22 cellular contexts compared by ENCODE assay signal in genomic region chr2:212987492-212987891, GRCh38.
DNase-seq lines count a peak whose midpoint lies in the region; ATAC-seq, FAIRE-seq and TF ChIP-seq lines count a peak whose summit lies in the region.
"Had no signal": no experiment of that assay in that cellular context is flagged by ENCODE, and none has a peak within 500 bp of the region (broad histone marks: within the 10 kb centered on the region; RNA-seq: fewer than 3 reads in every experiment).

No MANE protein-coding gene starts in this region.

- TF ChIP-seq POLR2A in HepG2 (IDR thresholded peaks at IDR 0.05; ENCODE audit: insufficient read depth in 1 of 2, low read depth in 2 of 2, low read length in 2 of 2) (no peak), right lobe of liver (IDR thresholded peaks at IDR 0.05) (no peak)

- TF ChIP-seq EP300 in HepG2 (IDR thresholded peaks at IDR 0.05; ENCODE audit: low read depth in 2 of 2, low read length in 2 of 2) (no peak), HepG2 (CRISPR knock-in tag; IDR thresholded peaks at IDR 0.05; ENCODE audit: borderline replicate concordance) (no peak)

- H3K9ac ChIP-seq in HepG2 (ENCODE audit: insufficient read depth, low read depth, low read length) (no peak overlapping the region), fibroblast of lung (ENCODE audit: insufficient read depth, low read length) (no peak overlapping the region)

- H3K27me3 ChIP-seq in HepG2 (ENCODE audit: control insufficient read depth in 1 of 2, insufficient read depth in 2 of 2, low read length in 2 of 2) = no peaks in the 10 kb centered on the region
- no peaks in the 10 kb centered on the region for H3K27me3 ChIP-seq in right lobe of liver
- no peaks in the 10 kb centered on the region for H3K27me3 ChIP-seq in fibroblast of lung (ENCODE audit: control insufficient read depth, insufficient read depth, low read length)
- no peaks in the 10 kb centered on the region for H3K27me3 ChIP-seq in osteoblast (ENCODE audit: insufficient read depth, low read length)
- H3K27me3 ChIP-seq in left lung = no peaks in the 10 kb centered on the region
- H3K27me3 ChIP-seq: SJSA1 had no signal

- no peak overlapping the region for H2AFZ ChIP-seq in HepG2 (ENCODE audit: low read length)
- no peak overlapping the region for H2AFZ ChIP-seq in fibroblast of lung (ENCODE audit: low read length)
- no peak overlapping the region for H2AFZ ChIP-seq in osteoblast (ENCODE audit: low read length)

- in situ Hi-C loops in HepG2 (cut with HindIII; ENCODE audit: extremely low pct_ligation_motif_present, low pct_unique_long_range_greater_than_20kb) = no loop called here

- H3K9me3 ChIP-seq in HepG2 (ENCODE audit: low read length) = no peaks in the 10 kb centered on the region
- H3K9me3 ChIP-seq in right lobe of liver = no peaks in the 10 kb centered on the region
- no peaks in the 10 kb centered on the region for H3K9me3 ChIP-seq in fibroblast of lung (ENCODE audit: control insufficient read depth, insufficient read depth, low read depth, low read length)
- no peaks in the 10 kb centered on the region for H3K9me3 ChIP-seq in osteoblast (ENCODE audit: low read depth, low read length)
- H3K9me3 ChIP-seq in left lung = no peaks in the 10 kb centered on the region
- H3K9me3 ChIP-seq: SJSA1 had no signal

- no peak for FAIRE-seq in HepG2 (lab: Jason Lieb, UNC)
- FAIRE-seq: GM12892 had no signal

- ATAC-seq in HepG2 = no peak
- no peak for ATAC-seq in right lobe of liver
- ATAC-seq in left lung = no peak
- ATAC-seq in GM19397 (IDR thresholded peaks at IDR 0.05; ENCODE audit: unreplicated experiment) = no peak
- ATAC-seq: CD8-positive, alpha-beta T cell; PC-3 had no signal

- H3K79me2 ChIP-seq in HepG2 (ENCODE audit: insufficient read depth, low read length) = no peaks in the 10 kb centered on the region
- no peaks in the 10 kb centered on the region for H3K79me2 ChIP-seq in fibroblast of lung (ENCODE audit: control insufficient read depth, insufficient read depth, low read length)
- no peaks in the 10 kb centered on the region for H3K79me2 ChIP-seq in osteoblast (ENCODE audit: insufficient read depth, low read length)

- POLR2A ChIA-PET in HepG2 (lab: Yijun Ruan, JAX) = no interaction called here

- intact Hi-C loops in HepG2 (cut with micrococcal nuclease; ENCODE audit: unreplicated experiment) (no loop called here), right lobe of liver (cut with DNase I) (no loop called here), left lung (cut with DNase I) (no loop called here)

- TF ChIP-seq RAD21 in HepG2 (CRISPR knock-in tag; IDR thresholded peaks at IDR 0.05) = no peak

- H3K4me2 ChIP-seq in HepG2 (ENCODE audit: low read depth, low read length) (no peak overlapping the region), fibroblast of lung (ENCODE audit: extremely low read depth, insufficient read depth, low read length) (no peak overlapping the region), osteoblast (ENCODE audit: insufficient read depth, low read length) (no peak overlapping the region)

- DNase-seq in HepG2 (ENCODE audit: low spot score) (no peak), right lobe of liver (no peak), fibroblast of lung (ENCODE audit: low read depth in 2 of 2) (peak in 1 of 2 donors; percentile 7), osteoblast (ENCODE audit: insufficient read length, low spot score, missing footprints) (peak; percentile 18), left lung (no peak)
- no peak for DNase-seq in activated T-cell treated with anti-CD3 and anti-CD28 coated beads, Interleukin-2, amount 50 U/mL, for 48 hours
- DNase-seq: 8988T; C1 segment of cervical spinal cord; CD8-positive, alpha-beta T cell; DMS79 treated with DMSO at 0.1 percent for 48 hours; H7; NCI-H2029; NCI-H446; NCI-H526; NCI-H82; NK-92 treated with Interleukin-12 subunit alpha and Interleukin-12 subunit beta, amount 100 ng/mL, for 24 hours; PC-3 had no signal

- TF ChIP-seq CTCF in HepG2 (CRISPR knock-in tag; IDR thresholded peaks at IDR 0.05) (no peak), right lobe of liver (IDR thresholded peaks at IDR 0.05) (no peak), LNCAP (IDR thresholded peaks at IDR 0.05) (peak; percentile 44), fibroblast of lung (conservative IDR thresholded peaks at IDR 0.05 in 1 of 2, IDR thresholded peaks at IDR 0.05 in 1 of 2; ENCODE audit: low read depth in 1 of 2, low read length in 2 of 2) (peak; percentile 3 to 40), osteoblast (IDR thresholded peaks at IDR 0.05; ENCODE audit: extremely low read depth, low read depth, low read length) (peak; percentile 38), left lung (IDR thresholded peaks at IDR 0.05) (no peak)

- H3K4me1 ChIP-seq in HepG2 (ENCODE audit: insufficient read depth, low read length) (no peaks in the 10 kb centered on the region), right lobe of liver (no peaks in the 10 kb centered on the region), fibroblast of lung (ENCODE audit: control insufficient read depth, extremely low read depth, insufficient read depth, low read length) (no peaks in the 10 kb centered on the region), osteoblast (ENCODE audit: insufficient read depth, low read length) (no peaks in the 10 kb centered on the region), left lung (no peaks in the 10 kb centered on the region)
- H3K4me1 ChIP-seq: SJSA1 had no signal

- CTCF ChIA-PET in HepG2 (lab: Yijun Ruan, JAX; ENCODE audit: low intra/inter-chr PET ratio, low total read pairs) = no interaction called here

- H3K27ac ChIP-seq in HepG2 (ENCODE audit: extremely low read length, insufficient read depth, low read length) (no peak overlapping the region), right lobe of liver (no peak overlapping the region), fibroblast of lung (ENCODE audit: insufficient read depth, low read length) (no peak overlapping the region), osteoblast (ENCODE audit: low read depth, low read length) (no peak overlapping the region), left lung (no peak overlapping the region)
- H3K27ac ChIP-seq: HL-60, SJSA1 had no signal

- H3K36me3 ChIP-seq in HepG2 (replicated peaks in 1 of 2; ENCODE audit: control insufficient read depth in 1 of 2, insufficient read depth in 2 of 2, low read length in 2 of 2) (no peaks in the 10 kb centered on the region), right lobe of liver (no peaks in the 10 kb centered on the region), fibroblast of lung (ENCODE audit: control insufficient read depth, insufficient read depth, low read length) (no peaks in the 10 kb centered on the region), osteoblast (ENCODE audit: insufficient read depth, low read length) (no peaks in the 10 kb centered on the region), left lung (no peaks in the 10 kb centered on the region)
- H3K36me3 ChIP-seq: SJSA1 had no signal

- no peaks in the 10 kb centered on the region for H4K20me1 ChIP-seq in HepG2 (ENCODE audit: insufficient read depth, low read length)
- no peaks in the 10 kb centered on the region for H4K20me1 ChIP-seq in fibroblast of lung (ENCODE audit: control insufficient read depth, extremely low read depth, insufficient read depth, low read length)
- H4K20me1 ChIP-seq in osteoblast (ENCODE audit: insufficient read depth, low read length) = no peaks in the 10 kb centered on the region

- H3K4me3 ChIP-seq in HepG2 (replicated peaks in 1 of 3; ENCODE audit: insufficient read depth in 1 of 3, low read depth in 2 of 3, low read length in 3 of 3) (no peak overlapping the region), right lobe of liver (no peak overlapping the region), fibroblast of lung (replicated peaks in 1 of 4; ENCODE audit: control extremely low read depth in 1 of 4, insufficient read depth in 1 of 4, low read depth in 3 of 4, low read length in 4 of 4) (no peak overlapping the region), osteoblast (ENCODE audit: insufficient read depth, low read length) (no peak overlapping the region), left lung (no peak overlapping the region)
- H3K4me3 ChIP-seq: SJSA1 had no signal

- WGBS in HepG2 (ENCODE audit: low lambda C conversion rate) = 27% methylated on average over 4 of the region's 4 CpGs
- WGBS in right lobe of liver (ENCODE audit: insufficient coverage, low coverage, low lambda C conversion rate, missing lambda C conversion rate) = 86% methylated on average over 4 of the region's 4 CpGs

- no TSS peak for BruUV-seq in HepG2 (replicated peaks; lab: Mats Ljungman, UMichigan)

TF ChIP-seq in HepG2, 621 proteins besides CTCF, POLR2A, EP300 and RAD21 (continues in another document):
- TF ChIP-seq BCLAF1 (IDR thresholded peaks at IDR 0.05) (no peak), SP2 (CRISPR knock-in tag; IDR thresholded peaks at IDR 0.05) (no peak), ZNF331 (CRISPR knock-in tag; IDR thresholded peaks at IDR 0.05) (no peak), BCL6 (CRISPR knock-in tag; IDR thresholded peaks at IDR 0.05) (no peak), MAFF (IDR thresholded peaks at IDR 0.05; ENCODE audit: low read depth, low read length) (0 out of 2 replicates have a peak, but pooled peaks have one; percentile 4)

Comparison
In these comparisons a context has a peak if more than half of its experiments do, and no peak if none do; other contexts are left out.
1. CTCF ChIP-seq: peak in LNCAP (single experiment), fibroblast of lung (2 of 2) and osteoblast (single experiment); none in HepG2 (single experiment), right lobe of liver (0 of 4) and left lung (0 of 2).